In genomic region chr20:63449025-63449424, GRCh38 we compare ENCODE assay signal across 2 cellular contexts.
TF ChIP-seq lines count a peak whose summit lies in the region.

No MANE protein-coding gene starts in this region.

TF ChIP-seq in HepG2, 621 proteins besides CTCF, POLR2A, EP300 and RAD21:
- TF ChIP-seq ZBTB7B (CRISPR knock-in tag; IDR thresholded peaks at IDR 0.05), result no peak
- TF ChIP-seq RCOR2 (CRISPR knock-in tag; IDR thresholded peaks at IDR 0.05), result no peak
- TF ChIP-seq SPEN (CRISPR knock-in tag; IDR thresholded peaks at IDR 0.05; ENCODE audit: low read depth), result no peak
- peak; percentile 99 for TF ChIP-seq ZNF329 (CRISPR knock-in tag; IDR thresholded peaks at IDR 0.05; ENCODE audit: low read depth)
TF ChIP-seq in HepG2: peak in this region for 1.

TF ChIP-seq in H1, 55 proteins besides CTCF, POLR2A, EP300 and RAD21:
- TF ChIP-seq USF2 (IDR thresholded peaks at IDR 0.05; ENCODE audit: low read length) (no peak), RXRA (IDR thresholded peaks at IDR 0.05; ENCODE audit: insufficient read depth, low read depth, low read length) (no peak), ATF3 (IDR thresholded peaks at IDR 0.05; ENCODE audit: insufficient read depth, low read depth, low read length) (no peak), KDM4A (IDR thresholded peaks at IDR 0.05; ENCODE audit: low read depth, low read length, severe bottlenecking) (no peak)
TF ChIP-seq in H1: peak in this region for 0.
